In the genomic region with DNA sequence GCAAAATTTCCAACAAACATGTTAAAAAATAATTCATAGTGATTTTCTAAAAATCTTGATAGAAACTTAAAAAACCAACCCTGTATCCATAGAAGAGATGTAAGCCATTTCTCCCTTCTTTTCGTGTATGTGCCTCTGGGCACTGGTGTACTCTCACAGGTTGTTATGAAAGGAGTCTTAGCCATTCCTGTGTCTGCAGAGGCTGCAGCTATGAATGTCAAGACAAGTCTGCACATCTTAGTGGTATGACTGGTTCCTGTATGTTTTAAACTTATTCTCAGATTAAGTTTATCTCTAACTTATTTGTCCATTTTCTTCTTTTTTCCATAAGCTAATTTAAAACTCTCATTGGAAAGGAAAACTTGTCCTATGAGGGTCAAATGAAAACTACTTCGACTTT, we compare ENCODE assay signal across 29 cellular contexts.
"Had no signal": no experiment of that assay in that cellular context is flagged by ENCODE, and none has a peak within 500 bp of the region (broad histone marks: within the 10 kb centered on the region; RNA-seq: fewer than 3 reads in every experiment).

No MANE protein-coding gene starts in this region.

- H3K4me1 ChIP-seq: gastrocnemius medialis, left ventricle myocardium inferior, lower lobe of right lung, pancreas, prostate gland, right lobe of liver, testis, upper lobe of right lung had no signal

- H3K9me3 Mint-ChIP-seq: endodermal cell; neural progenitor cell; stimulated activated naive B cell treated with anti-CD40 and anti-IgM and Interleukin-4, amounts not matched to agents 10 μg/mL and 1 μg/mL and 100 μg/mL, for 72 hours; stimulated activated naive CD8-positive, alpha-beta T cell treated with anti-CD3 and anti-CD28 coated beads, Interleukin-15, amount 100 ng/mL, for 72 hours had no signal

- H3K36me3 Mint-ChIP-seq: neural progenitor cell; stimulated activated naive B cell treated with anti-CD40 and anti-IgM and Interleukin-4, amounts not matched to agents 10 μg/mL and 1 μg/mL and 100 μg/mL, for 72 hours had no signal

- FAIRE-seq: endothelial cell of umbilical vein, pancreas had no signal

- H3K27ac Mint-ChIP-seq: endodermal cell; neural progenitor cell; stimulated activated naive B cell treated with anti-CD40 and anti-IgM and Interleukin-4, amounts not matched to agents 10 μg/mL and 1 μg/mL and 100 μg/mL, for 72 hours had no signal

- H3K36me3 ChIP-seq: gastrocnemius medialis, lower lobe of right lung, neural progenitor cell, pancreas, prostate gland, right lobe of liver, spleen, tibial nerve, upper lobe of right lung, vagina had no signal

- DNase-seq: effector CD4-positive, alpha-beta T cell; endodermal cell; gastrocnemius medialis; heart right ventricle; hypothalamus; islet precursor cell; left ventricle myocardium inferior; lower lobe of right lung; midbrain; occipital lobe; pancreas; retina; right lobe of liver; spleen; stimulated activated CD4-positive, alpha-beta T cell treated with anti-CD3 and anti-CD28 coated beads, Interleukin-15, amount 100 ng/mL, for 24 hours; stimulated activated CD4-positive, alpha-beta T cell treated with anti-CD3 and anti-CD28 coated beads, Interleukin-2, amount 100 ng/mL, for 24 hours; stimulated activated CD4-positive, alpha-beta T cell treated with anti-CD3 and anti-CD28 coated beads, Interleukin-4, amount 100 ng/mL, for 4 hours; stimulated activated naive B cell treated with anti-CD40 and anti-IgM and Interleukin-4, amounts not matched to agents 10 μg/mL and 1 μg/mL and 100 μg/mL, for 72 hours; stimulated activated naive CD8-positive, alpha-beta T cell treated with anti-CD3 and anti-CD28 coated beads, Interleukin-15, amount 100 ng/mL, for 72 hours; testis; upper lobe of right lung had no signal

- H3K27me3 Mint-ChIP-seq: natural killer cell treated with Interleukin-12 subunit alpha and Interleukin-12 subunit beta and Interleukin-15 and Interleukin-18, amount 100 ng/mL, for 72 hours; stimulated activated naive CD8-positive, alpha-beta T cell treated with anti-CD3 and anti-CD28 coated beads, Interleukin-15, amount 100 ng/mL, for 72 hours had no signal

- H3K27ac ChIP-seq: coronary artery, gastrocnemius medialis, heart right ventricle, left ventricle myocardium inferior, lower lobe of right lung, neural progenitor cell, pancreas, prostate gland, right lobe of liver, spleen, testis, tibial nerve, upper lobe of right lung, vagina had no signal

- H3K27me3 ChIP-seq: gastrocnemius medialis, heart right ventricle, neural progenitor cell, pancreas, right lobe of liver, testis, tibial nerve, upper lobe of right lung, vagina had no signal

- H3K9ac ChIP-seq: neural progenitor cell had no signal

- H3K4me3 Mint-ChIP-seq: endodermal cell; neural progenitor cell; stimulated activated naive B cell treated with anti-CD40 and anti-IgM and Interleukin-4, amounts not matched to agents 10 μg/mL and 1 μg/mL and 100 μg/mL, for 72 hours had no signal

- ATAC-seq: esophagus mucosa; gastrocnemius medialis; heart right ventricle; stimulated activated naive B cell treated with anti-CD40 and anti-IgM and Interleukin-4, amounts not matched to agents 10 μg/mL and 1 μg/mL and 100 μg/mL, for 72 hours; stimulated activated naive CD8-positive, alpha-beta T cell treated with anti-CD3 and anti-CD28 coated beads, Interleukin-15, amount 100 ng/mL, for 72 hours had no signal

- H2AFZ ChIP-seq: neural progenitor cell had no signal

- H3K4me2 ChIP-seq: neural progenitor cell had no signal

- H3K9me3 ChIP-seq: gastrocnemius medialis, heart right ventricle, left ventricle myocardium inferior, lower lobe of right lung, pancreas, prostate gland, right lobe of liver, spleen, testis, tibial nerve, upper lobe of right lung, vagina had no signal

- H3K4me3 ChIP-seq: coronary artery, gastrocnemius medialis, heart right ventricle, left ventricle myocardium inferior, lower lobe of right lung, neural progenitor cell, pancreas, prostate gland, right lobe of liver, spleen, testis, tibial nerve, upper lobe of right lung, vagina had no signal
